Comparison of ENCODE assay signal across 8 cellular contexts in genomic region chr1:2133879-2134215, GRCh38.
A peak's percentile ranks its signal among the peaks of the same experiment; 100 is the strongest.
DNase-seq lines count a peak whose midpoint lies in the region; ATAC-seq, FAIRE-seq and TF ChIP-seq lines count a peak whose summit lies in the region.

No MANE protein-coding gene starts in this region.

- H3K4me1 ChIP-seq in kidney (ENCODE audit: control insufficient read depth in 1 of 2, insufficient read depth in 1 of 2, low read depth in 1 of 2, low read length in 2 of 2) = peaks cover 5 to 21% of the 10 kb centered on the region in 2 donors

- peak overlapping the region; percentile 40 to 66 for H3K9ac ChIP-seq in kidney (ENCODE audit: low read length in 2 of 2)

- H3K36me3 Mint-ChIP-seq in brain = no peaks in the 10 kb centered on the region
- peaks cover 6% of the 10 kb centered on the region for H3K36me3 Mint-ChIP-seq in stimulated activated memory B cell treated with anti-CD40 and anti-IgM and Interleukin-4, amounts not matched to agents 10 μg/mL and 1 μg/mL and 100 μg/mL, for 72 hours

- peaks cover 0 to 2% (median 0%) of the 10 kb centered on the region in 5 experiments for H3K9me3 Mint-ChIP-seq in brain
- no peaks in the 10 kb centered on the region for H3K9me3 Mint-ChIP-seq in stimulated activated memory B cell treated with anti-CD40 and anti-IgM and Interleukin-4, amounts not matched to agents 10 μg/mL and 1 μg/mL and 100 μg/mL, for 72 hours

- FAIRE-seq in kidney (lab: Jason Lieb, UNC) = no peak

- no peak for ATAC-seq in stimulated activated memory B cell treated with anti-CD40 and anti-IgM and Interleukin-4, amounts not matched to agents 10 μg/mL and 1 μg/mL and 100 μg/mL, for 72 hours
- no peak for ATAC-seq in GM21447 (IDR thresholded peaks at IDR 0.05; ENCODE audit: unreplicated experiment)

- peak overlapping the region; percentile 36 for H3K4me3 ChIP-seq in HFF-Myc (replicated peaks; ENCODE audit: low read depth, low read length)
- H3K4me3 ChIP-seq in kidney (ENCODE audit: low read length in 2 of 2) = peak overlapping the region in 1 of 2 donors; percentile 29

- H3K9me3 ChIP-seq in kidney (ENCODE audit: control insufficient read depth in 1 of 2, low read length in 2 of 2) = no peaks in the 10 kb centered on the region

- H3K4me1 Mint-ChIP-seq in brain = peaks cover 87% of the 10 kb centered on the region
- H3K4me1 Mint-ChIP-seq in stimulated activated memory B cell treated with anti-CD40 and anti-IgM and Interleukin-4, amounts not matched to agents 10 μg/mL and 1 μg/mL and 100 μg/mL, for 72 hours = peaks cover 16% of the 10 kb centered on the region

- DNase-seq in HFF-Myc (ENCODE audit: extremely low read depth, low read depth) (no peak), kidney (peak; percentile 87), NCI-H524 (lab: John Stamatoyannopoulos, UW) (no peak), NCI-H748 treated with DMSO at 0.1 percent for 48 hours (lab: John Stamatoyannopoulos, UW) (no peak), SKM-1 treated with dmso at 0.1 percent for 144 hours (lab: John Stamatoyannopoulos, UW; ENCODE audit: unreplicated experiment) (no peak)

- no peaks in the 10 kb centered on the region for H3K36me3 ChIP-seq in kidney (ENCODE audit: control insufficient read depth in 1 of 2, insufficient read depth in 2 of 2, low read length in 2 of 2)

- H3K4me3 Mint-ChIP-seq in brain = peak overlapping the region in 3 of 5 experiments; percentile 53 to 76 (median 68)
- H3K4me3 Mint-ChIP-seq in stimulated activated memory B cell treated with anti-CD40 and anti-IgM and Interleukin-4, amounts not matched to agents 10 μg/mL and 1 μg/mL and 100 μg/mL, for 72 hours = peak overlapping the region; percentile 80

- H3K27ac Mint-ChIP-seq in brain = peak overlapping the region; percentile 62 to 95 (median 86)
- H3K27ac Mint-ChIP-seq in stimulated activated memory B cell treated with anti-CD40 and anti-IgM and Interleukin-4, amounts not matched to agents 10 μg/mL and 1 μg/mL and 100 μg/mL, for 72 hours = peak overlapping the region; percentile 75

- peak overlapping the region; percentile 83 to 89 for H3K27ac ChIP-seq in kidney (ENCODE audit: low read depth in 2 of 2, low read length in 2 of 2)

- H3K27me3 Mint-ChIP-seq in brain = no peaks in the 10 kb centered on the region
- no peaks in the 10 kb centered on the region for H3K27me3 Mint-ChIP-seq in stimulated activated memory B cell treated with anti-CD40 and anti-IgM and Interleukin-4, amounts not matched to agents 10 μg/mL and 1 μg/mL and 100 μg/mL, for 72 hours

- intact Hi-C loops in kidney (cut with DNase I) = no loop called here

- TF ChIP-seq CTCF in HFF-Myc (IDR thresholded peaks at IDR 0.05; ENCODE audit: low read depth, low read length, missing control alignments) = no peak
- TF ChIP-seq CTCF in brain (conservative IDR thresholded peaks at IDR 0.05) = no peak
- no peak for TF ChIP-seq CTCF in kidney (IDR thresholded peaks at IDR 0.05; ENCODE audit: borderline replicate concordance, extremely low read depth, insufficient read depth)
